In the genomic region with DNA sequence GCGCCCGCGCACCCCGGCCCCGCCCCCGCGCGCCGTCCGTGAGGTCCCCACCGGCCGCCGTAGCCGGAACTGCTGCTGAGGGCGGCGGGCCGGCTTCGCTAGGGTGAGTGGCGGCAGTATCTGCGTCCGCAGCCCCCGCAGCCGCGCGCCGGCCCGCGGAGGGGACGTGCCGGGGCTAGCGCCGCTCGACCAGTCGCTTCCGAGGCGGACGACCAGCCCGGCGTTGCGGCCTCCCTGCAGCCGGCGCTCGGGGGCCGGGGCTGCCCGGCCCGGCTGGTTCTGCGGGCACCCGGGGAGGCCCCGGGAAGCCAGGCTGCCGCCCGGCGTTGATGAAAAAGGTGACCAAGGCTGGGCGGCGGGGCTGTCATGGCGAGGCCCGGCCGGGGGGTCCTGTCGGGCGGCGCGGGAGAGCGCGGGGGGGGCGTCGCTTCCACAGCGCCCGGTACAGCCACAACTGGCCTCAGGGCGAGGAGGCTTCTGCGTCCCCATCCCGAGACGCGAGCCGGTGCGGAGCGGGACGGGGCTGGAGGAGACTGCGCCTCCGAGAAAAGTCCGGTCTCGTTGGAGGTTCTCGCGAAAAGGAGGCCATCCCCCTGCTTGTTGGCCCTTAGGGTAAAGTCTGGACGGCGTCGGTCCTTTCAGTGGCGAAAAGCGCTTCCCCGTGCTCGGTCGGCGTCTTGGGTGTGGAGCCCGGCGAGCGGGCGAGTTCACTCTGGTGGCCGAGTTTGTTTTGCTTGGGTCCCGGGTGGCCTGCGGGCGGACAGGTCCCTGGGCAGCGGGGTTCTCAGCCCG, we compare ENCODE assay signal across 8 cellular contexts. TPM values are rescaled to one million over a fixed set of nuclear protein-coding genes. Genes with fewer than 3 reads are reported as not detected.
DNase-seq lines count a peak whose midpoint lies in the region; ATAC-seq, FAIRE-seq and TF ChIP-seq lines count a peak whose summit lies in the region.

A gene with protein sequence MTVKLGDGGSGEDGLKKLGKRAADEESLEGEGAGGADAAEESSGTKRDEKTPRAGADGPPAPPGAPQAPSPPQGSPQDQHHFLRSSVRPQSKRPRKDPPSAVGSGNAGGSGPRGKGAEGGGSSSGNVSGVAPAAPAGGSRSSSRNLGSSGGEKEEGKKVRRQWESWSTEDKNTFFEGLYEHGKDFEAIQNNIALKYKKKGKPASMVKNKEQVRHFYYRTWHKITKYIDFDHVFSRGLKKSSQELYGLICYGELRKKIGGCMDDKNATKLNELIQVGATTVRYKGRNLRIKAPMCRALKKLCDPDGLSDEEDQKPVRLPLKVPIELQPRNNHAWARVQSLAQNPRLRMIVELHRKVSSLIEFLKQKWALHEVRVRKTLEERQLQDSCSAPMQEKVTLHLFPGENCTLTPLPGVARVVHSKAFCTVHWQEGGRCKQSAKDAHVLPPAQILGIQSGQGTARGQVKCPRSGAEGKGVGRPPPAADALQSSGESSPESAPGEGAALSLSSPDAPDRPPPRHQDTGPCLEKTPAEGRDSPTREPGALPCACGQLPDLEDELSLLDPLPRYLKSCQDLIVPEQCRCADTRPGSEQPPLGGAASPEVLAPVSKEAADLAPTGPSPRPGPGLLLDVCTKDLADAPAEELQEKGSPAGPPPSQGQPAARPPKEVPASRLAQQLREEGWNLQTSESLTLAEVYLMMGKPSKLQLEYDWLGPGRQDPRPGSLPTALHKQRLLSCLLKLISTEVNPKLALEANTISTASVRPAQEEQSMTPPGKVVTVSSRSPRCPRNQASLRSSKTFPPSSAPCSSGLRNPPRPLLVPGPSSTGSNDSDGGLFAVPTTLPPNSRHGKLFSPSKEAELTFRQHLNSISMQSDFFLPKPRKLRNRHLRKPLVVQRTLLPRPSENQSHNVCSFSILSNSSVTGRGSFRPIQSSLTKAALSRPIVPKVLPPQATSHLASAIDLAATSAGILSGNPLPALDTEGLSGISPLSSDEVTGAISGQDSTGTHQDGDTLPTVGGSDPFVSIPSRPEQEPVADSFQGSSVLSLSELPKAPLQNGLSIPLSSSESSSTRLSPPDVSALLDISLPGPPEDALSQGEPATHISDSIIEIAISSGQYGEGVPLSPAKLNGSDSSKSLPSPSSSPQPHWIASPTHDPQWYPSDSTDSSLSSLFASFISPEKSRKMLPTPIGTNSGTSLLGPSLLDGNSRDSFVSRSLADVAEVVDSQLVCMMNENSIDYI (N-terminal part only) (plus strand): TSS at position 41 of the 792 bp plus-strand sequence. CDS start 2,280 bp downstream, outside the sequence.

- H3K27ac ChIP-seq in heart right ventricle, result peak within 1 kb of the TSS; percentile 14 to 91 (median 85)

- no peaks in the 10 kb centered on the region for H3K27me3 Mint-ChIP-seq in activated T-helper 2 cell treated with anti-CD3 and anti-CD28 coated beads, Interferon-gamma antibody, Interleukin-2, Interleukin-4, amounts not matched to agents 10 μg/mL and 5 μg/mL and 100 μg/mL, durations not matched to agents 14 hours and 24 hours and 36 hours (ENCODE audit: low read depth)

- peaks cover 25% of the 10 kb centered on the region for H3K4me1 Mint-ChIP-seq in activated T-helper 2 cell treated with anti-CD3 and anti-CD28 coated beads, Interferon-gamma antibody, Interleukin-2, Interleukin-4, amounts not matched to agents 10 μg/mL and 5 μg/mL and 100 μg/mL, durations not matched to agents 14 hours and 24 hours and 36 hours (ENCODE audit: low read depth)

- 1% methylated on average over 88 to 101 of the region's 101 CpGs for WGBS in heart right ventricle, 2 donors

- no peaks in the 10 kb centered on the region for H3K27me3 ChIP-seq in heart right ventricle

- FAIRE-seq in HTR-8/SVneo (lab: Jason Lieb, UNC), result no peak

- H3K4me3 Mint-ChIP-seq in activated T-helper 2 cell treated with anti-CD3 and anti-CD28 coated beads, Interferon-gamma antibody, Interleukin-2, Interleukin-4, amounts not matched to agents 10 μg/mL and 5 μg/mL and 100 μg/mL, durations not matched to agents 14 hours and 24 hours and 36 hours (ENCODE audit: low read depth), result peak within 1 kb of the TSS; percentile 94

- peak; percentile 11 for DNase-seq in stimulated activated CD4-positive, alpha-beta T cell treated with anti-CD3 and anti-CD28 coated beads, Interleukin-12 subunit alpha, Interleukin-12 subunit beta, amount 100 ng/mL, for 4 hours
- no peak for DNase-seq in stimulated activated CD4-positive, alpha-beta T cell treated with anti-CD3 and anti-CD28 coated beads, Interleukin-1b, Interleukin-23, amount 100 ng/mL, for 48 hours
- DNase-seq in HTR-8/SVneo (ENCODE audit: insufficient read length, low spot score), result peak; percentile 13
- peak; percentile 23 for DNase-seq in activated T-helper 2 cell treated with anti-CD3 and anti-CD28 coated beads, Interferon-gamma antibody, Interleukin-2, Interleukin-4, amounts not matched to agents 10 μg/mL and 5 μg/mL and 100 μg/mL, durations not matched to agents 14 hours and 24 hours and 36 hours (ENCODE audit: low spot score)
- peak in 1 of 2 donors; percentile 29 for DNase-seq in heart right ventricle
- no peak for DNase-seq in renal cortical epithelial cell (ENCODE audit: low read depth)
- no peak for DNase-seq in NCI-H526 (lab: John Stamatoyannopoulos, UW)
- DNase-seq in GM19240 (ENCODE audit: insufficient read length, low spot score), result no peak

- peaks cover 8 to 62% (median 47%) of the 10 kb centered on the region in 9 donors for H3K4me1 ChIP-seq in heart right ventricle

- peaks cover 0 to 25% (median 0%) of the 10 kb centered on the region in 9 donors for H3K36me3 ChIP-seq in heart right ventricle

- peak within 1 kb of the TSS; percentile 99 for H3K27ac Mint-ChIP-seq in activated T-helper 2 cell treated with anti-CD3 and anti-CD28 coated beads, Interferon-gamma antibody, Interleukin-2, Interleukin-4, amounts not matched to agents 10 μg/mL and 5 μg/mL and 100 μg/mL, durations not matched to agents 14 hours and 24 hours and 36 hours

- H3K4me3 ChIP-seq in heart right ventricle, result peak within 1 kb of the TSS; percentile 79 to 97 (median 94)

- intact Hi-C loops in activated T-helper 2 cell treated with anti-CD3 and anti-CD28 coated beads, Interferon-gamma antibody, Interleukin-2, Interleukin-4, amounts not matched to agents 10 μg/mL and 5 μg/mL and 100 μg/mL, durations not matched to agents 14 hours and 24 hours and 36 hours (cut with micrococcal nuclease), result loop anchor here (2.0 to 10.0 kb wide), 7 partner anchors 66 to 968 kb away; a partner anchor contains a TSS
- intact Hi-C loops in heart right ventricle (cut with DNase I), result loop anchor here in 8 of 10 donors (2.0 to 10.0 kb wide), 8 partner anchors 65 to 192 kb away; a partner anchor contains a TSS

- H3K9me3 ChIP-seq in heart right ventricle, result no peaks in the 10 kb centered on the region

- TF ChIP-seq CTCF in heart right ventricle (IDR thresholded peaks at IDR 0.05), result no peak

- H3K36me3 Mint-ChIP-seq in activated T-helper 2 cell treated with anti-CD3 and anti-CD28 coated beads, Interferon-gamma antibody, Interleukin-2, Interleukin-4, amounts not matched to agents 10 μg/mL and 5 μg/mL and 100 μg/mL, durations not matched to agents 14 hours and 24 hours and 36 hours (ENCODE audit: low read depth), result peaks cover 21% of the 10 kb centered on the region

- no peak for ATAC-seq in heart right ventricle

- no peaks in the 10 kb centered on the region for H3K9me3 Mint-ChIP-seq in activated T-helper 2 cell treated with anti-CD3 and anti-CD28 coated beads, Interferon-gamma antibody, Interleukin-2, Interleukin-4, amounts not matched to agents 10 μg/mL and 5 μg/mL and 100 μg/mL, durations not matched to agents 14 hours and 24 hours and 36 hours

RNA-seq across cellular contexts. Expression of the gene that starts here (rescaled TPM):
- total RNA-seq in activated T-helper 2 cell treated with anti-CD3 and anti-CD28 coated beads, Interferon-gamma antibody, Interleukin-2, Interleukin-4, amounts not matched to agents 10 μg/mL and 5 μg/mL and 100 μg/mL, durations not matched to agents 14 hours and 24 hours and 36 hours, result 33.6 and 34.3 TPM in 2 replicates
- total RNA-seq in heart right ventricle (10 to 100 TPM in 8 of 10 donors, 1 to 10 TPM in 2; 9.5 to 13.8 (median 10.7) TPM), renal cortical epithelial cell (4.9 and 14.2 TPM in 2 replicates)
- 10 to 100 TPM in 1 of 2 donors, 1 to 10 TPM in 1; 3.2 to 10.0 TPM for polyA plus RNA-seq in heart right ventricle

Comparison
In these comparisons a context has a peak if more than half of its experiments do, and no peak if none do; other contexts are left out.
1. DNase-seq: peak in stimulated activated CD4-positive, alpha-beta T cell treated with anti-CD3 and anti-CD28 coated beads, Interleukin-12 subunit alpha, Interleukin-12 subunit beta, amount 100 ng/mL, for 4 hours (single experiment), HTR-8/SVneo (single experiment) and activated T-helper 2 cell treated with anti-CD3 and anti-CD28 coated beads, Interferon-gamma antibody, Interleukin-2, Interleukin-4, amounts not matched to agents 10 μg/mL and 5 μg/mL and 100 μg/mL, durations not matched to agents 14 hours and 24 hours and 36 hours (single experiment); none in stimulated activated CD4-positive, alpha-beta T cell treated with anti-CD3 and anti-CD28 coated beads, Interleukin-1b, Interleukin-23, amount 100 ng/mL, for 48 hours (single experiment), renal cortical epithelial cell (single experiment), NCI-H526 (0 of 2) and GM19240 (single experiment).